Comparison of ENCODE assay signal across 8 cellular contexts in the genomic region with DNA sequence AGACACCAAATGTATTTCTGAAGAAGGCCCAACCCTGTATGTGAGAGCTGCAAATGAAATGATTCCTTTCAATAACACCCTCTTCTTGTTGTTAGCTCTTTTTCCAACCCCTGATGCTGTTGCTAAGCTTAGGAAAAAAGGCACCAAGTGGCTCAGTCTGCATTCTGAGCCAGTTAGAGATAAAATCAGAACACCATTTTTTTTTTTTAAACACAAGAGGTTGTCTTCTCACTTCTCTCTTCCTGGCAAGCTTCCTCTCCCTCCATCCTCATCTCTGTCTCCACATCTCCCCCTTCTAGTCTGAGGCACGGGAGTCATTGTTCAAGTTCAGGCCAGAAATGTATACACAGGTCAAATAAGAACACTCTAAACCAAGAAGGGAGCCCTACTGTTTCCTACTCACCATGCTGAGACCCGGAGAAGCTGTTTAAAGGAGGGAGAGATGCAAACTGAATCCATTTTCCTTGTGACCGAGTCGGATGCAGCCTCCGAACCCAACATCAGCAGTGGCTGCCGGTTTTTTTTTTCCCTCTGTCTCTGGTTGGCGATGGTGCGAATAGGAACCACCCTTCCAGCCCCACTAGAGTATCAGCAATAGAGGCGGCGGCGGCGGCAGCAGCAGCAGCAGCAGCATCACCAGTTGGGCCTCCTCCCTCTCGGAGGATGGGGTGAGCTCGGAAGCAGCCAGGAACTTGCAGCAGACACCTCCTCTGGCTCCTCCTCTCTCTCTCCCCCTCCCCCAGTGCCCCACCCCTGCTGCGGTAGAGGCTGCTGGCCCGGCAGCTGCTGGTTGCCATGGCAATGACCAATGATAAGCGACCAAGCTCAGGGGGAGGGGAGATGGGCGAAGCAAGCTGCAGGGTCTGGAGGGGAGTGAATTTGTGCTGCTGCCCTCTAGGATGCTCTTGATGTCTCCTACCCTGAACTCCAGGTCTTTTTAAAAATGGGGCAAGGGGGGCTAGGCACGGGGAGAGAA. TPM values are rescaled to one million over a fixed set of nuclear protein-coding genes. Genes with fewer than 3 reads are reported as not detected.
DNase-seq lines count a peak whose midpoint lies in the region; ATAC-seq and TF ChIP-seq lines count a peak whose summit lies in the region.

A gene (minus strand): TSS at position 676 of the 976 bp plus-strand sequence. CDS start 110,922 bp downstream, outside the sequence.

- 4 to 5% methylated on average over 19 of the region's 19 CpGs for WGBS in lower leg skin, 2 donors

- H3K9me3 Mint-ChIP-seq in activated CD4-positive, alpha-beta T cell treated with anti-CD3 and anti-CD28 coated beads, Interleukin-2, amount 10 ng/mL, durations not matched to agents 7 days and 5 days: no peaks in the 10 kb centered on the region
- H3K9me3 Mint-ChIP-seq in dendritic cell treated with granulocyte-macrophage colony-stimulating factor and Interleukin-4, amounts not matched to agents 40 ng/mL and 50 ng/mL, for 4 days: no peaks in the 10 kb centered on the region

- peaks cover 5% of the 10 kb centered on the region for H3K27me3 Mint-ChIP-seq in activated CD4-positive, alpha-beta T cell treated with anti-CD3 and anti-CD28 coated beads, Interleukin-2, amount 10 ng/mL, durations not matched to agents 7 days and 5 days
- peaks cover 5% of the 10 kb centered on the region for H3K27me3 Mint-ChIP-seq in dendritic cell treated with granulocyte-macrophage colony-stimulating factor and Interleukin-4, amounts not matched to agents 40 ng/mL and 50 ng/mL, for 4 days

- H3K36me3 Mint-ChIP-seq in activated CD4-positive, alpha-beta T cell treated with anti-CD3 and anti-CD28 coated beads, Interleukin-2, amount 10 ng/mL, durations not matched to agents 7 days and 5 days (ENCODE audit: low read depth): no peaks in the 10 kb centered on the region
- no peaks in the 10 kb centered on the region for H3K36me3 Mint-ChIP-seq in dendritic cell treated with granulocyte-macrophage colony-stimulating factor and Interleukin-4, amounts not matched to agents 40 ng/mL and 50 ng/mL, for 4 days (ENCODE audit: low read depth)

- CTCF ChIA-PET in activated CD4-positive, alpha-beta T cell treated with anti-CD3 and anti-CD28 coated beads, Interleukin-2, amount 10 ng/mL, durations not matched to agents 7 days and 5 days (lab: Charles Lee): interaction anchor here (1.2 kb wide), 1 partner anchor 364 kb away, joined by 3 read pairs; no protein-coding TSS in a partner anchor

- DNase-seq in GM13977 (ENCODE audit: low spot score) (peak; percentile 37), NCI-H2196 treated with DMSO at 0.1 percent for 48 hours (lab: John Stamatoyannopoulos, UW; ENCODE audit: unreplicated experiment) (peak; percentile 96), lower leg skin (ENCODE audit: low spot score in 2 of 2) (peak; percentile 24 to 84)
- DNase-seq in activated CD4-positive, alpha-beta T cell treated with anti-CD3 and anti-CD28 coated beads, Interleukin-2, amount 10 ng/mL, durations not matched to agents 7 days and 5 days: peak; percentile 93
- DNase-seq in stimulated activated CD4-positive, alpha-beta T cell treated with anti-CD3 and anti-CD28 coated beads, TNF-alpha, amount 100 ng/mL, for 1 hour (ENCODE audit: low read depth in 3 of 3, low spot score in 1 of 3): peak; percentile 31 to 73 (median 56)

- in situ Hi-C loops in GM13977 (cut with MboI; ENCODE audit: low pct_unique_long_range_greater_than_20kb, low sequenced_read_pairs, unreplicated experiment): no loop called here

- peak within 1 kb of the TSS; percentile 98 for H3K27ac Mint-ChIP-seq in activated CD4-positive, alpha-beta T cell treated with anti-CD3 and anti-CD28 coated beads, Interleukin-2, amount 10 ng/mL, durations not matched to agents 7 days and 5 days
- H3K27ac Mint-ChIP-seq in dendritic cell treated with granulocyte-macrophage colony-stimulating factor and Interleukin-4, amounts not matched to agents 40 ng/mL and 50 ng/mL, for 4 days: no peak within 1 kb of the TSS

- H3K4me3 Mint-ChIP-seq in activated CD4-positive, alpha-beta T cell treated with anti-CD3 and anti-CD28 coated beads, Interleukin-2, amount 10 ng/mL, durations not matched to agents 7 days and 5 days: peak within 1 kb of the TSS; percentile 93
- peak within 1 kb of the TSS; percentile 59 for H3K4me3 Mint-ChIP-seq in dendritic cell treated with granulocyte-macrophage colony-stimulating factor and Interleukin-4, amounts not matched to agents 40 ng/mL and 50 ng/mL, for 4 days

- intact Hi-C loops in dendritic cell treated with granulocyte-macrophage colony-stimulating factor and Interleukin-4, amounts not matched to agents 40 ng/mL and 50 ng/mL, for 4 days (cut with micrococcal nuclease): no loop called here
- intact Hi-C loops in lower leg skin (cut with DNase I; ENCODE audit: low total_unique reads): no loop called here

- POLR2A ChIA-PET in activated CD4-positive, alpha-beta T cell treated with anti-CD3 and anti-CD28 coated beads, Interleukin-2, amount 10 ng/mL, durations not matched to agents 7 days and 5 days (lab: Charles Lee): interaction anchor here (0.6 kb wide), 3 partner anchors 35 to 568 kb away, joined by 3 to 7 read pairs (median 4); no protein-coding TSS in a partner anchor

- no peak within 1 kb of the TSS for H3K4me3 ChIP-seq in lower leg skin (ENCODE audit: low read depth, poor library complexity, severe bottlenecking)

- H3K4me1 Mint-ChIP-seq in activated CD4-positive, alpha-beta T cell treated with anti-CD3 and anti-CD28 coated beads, Interleukin-2, amount 10 ng/mL, durations not matched to agents 7 days and 5 days: peaks cover 24% of the 10 kb centered on the region
- H3K4me1 Mint-ChIP-seq in dendritic cell treated with granulocyte-macrophage colony-stimulating factor and Interleukin-4, amounts not matched to agents 40 ng/mL and 50 ng/mL, for 4 days (ENCODE audit: low read depth): peaks cover 23% of the 10 kb centered on the region

- no peak for TF ChIP-seq CTCF in GM13977 (IDR thresholded peaks at IDR 0.05; ENCODE audit: extremely low read depth, insufficient read depth, missing control alignments)
- no peak for TF ChIP-seq CTCF in lower leg skin (IDR thresholded peaks at IDR 0.05)

- TF ChIP-seq POLR2A in lower leg skin (IDR thresholded peaks at IDR 0.05): no peak

- peak; percentile 69 for ATAC-seq in HG02981 (IDR thresholded peaks at IDR 0.05; ENCODE audit: unreplicated experiment)
- no peak for ATAC-seq in HG02588 (IDR thresholded peaks at IDR 0.05; ENCODE audit: unreplicated experiment)

RNA-seq across cellular contexts. Expression of the gene that starts here (rescaled TPM):
- 1 to 10 TPM; 4.3 to 5.3 TPM for total RNA-seq in activated CD4-positive, alpha-beta T cell treated with anti-CD3 and anti-CD28 coated beads, Interleukin-2, amount 10 ng/mL, durations not matched to agents 7 days and 5 days
- under 1 TPM in 3 of 4 donors, not detected in 1; 0.23 to 0.34 (median 0.23) TPM for total RNA-seq in lower leg skin

Comparison
In these comparisons a context has a peak if more than half of its experiments do, and no peak if none do; other contexts are left out.
1. Peak in DNase-seq in lower leg skin; RNA of the gene not detected or under 1 TPM.
2. DNase-seq: peak in every context shown above with its lines; median percentile 96 in NCI-H2196 treated with DMSO at 0.1 percent for 48 hours; 93 in activated CD4-positive, alpha-beta T cell treated with anti-CD3 and anti-CD28 coated beads, Interleukin-2, amount 10 ng/mL, durations not matched to agents 7 days and 5 days; 56 in stimulated activated CD4-positive, alpha-beta T cell treated with anti-CD3 and anti-CD28 coated beads, TNF-alpha, amount 100 ng/mL, for 1 hour; 54 in lower leg skin; 37 in GM13977.